1 cellular context compared by ENCODE assay signal in genomic region chr5:177296581-177296980, GRCh38.
TF ChIP-seq lines count a peak whose summit lies in the region.

No MANE protein-coding gene starts in this region.

TF ChIP-seq in GM23338, 12 proteins besides CTCF, POLR2A, EP300 and RAD21:
- TF ChIP-seq REST (IDR thresholded peaks at IDR 0.05; ENCODE audit: unreplicated experiment) (no peak), ZNF331 (CRISPR knock-in tag; IDR thresholded peaks at IDR 0.05; ENCODE audit: low read depth) (no peak), ZNF114 (CRISPR knock-in tag; IDR thresholded peaks at IDR 0.05) (no peak), NANOG (IDR thresholded peaks at IDR 0.05; ENCODE audit: borderline replicate concordance) (no peak)
TF ChIP-seq in GM23338: peak in this region for 0.
